In genomic region chr19:33233056-33233873, GRCh38 we compare ENCODE assay signal across 2 cellular contexts.
TF ChIP-seq lines count a peak whose summit lies in the region.

No MANE protein-coding gene starts in this region.

TF ChIP-seq in GM12878, 131 proteins besides CTCF, POLR2A, EP300 and RAD21:
- TF ChIP-seq SIX5 (IDR thresholded peaks at IDR 0.05; ENCODE audit: low read depth, low read length, severe bottlenecking) (no peak), RUNX3 (IDR thresholded peaks at IDR 0.05; ENCODE audit: low read length) (no peak), NR2C1 (IDR thresholded peaks at IDR 0.05) (no peak), BCL3 (IDR thresholded peaks at IDR 0.05; ENCODE audit: borderline replicate concordance, insufficient read depth, low read depth, low read length, poor library complexity, severe bottlenecking) (peak; percentile 56), PBX3 (IDR thresholded peaks at IDR 0.05; ENCODE audit: insufficient replicate concordance, low read depth, low read length) (peak; percentile 45)

TF ChIP-seq in HepG2, 621 proteins besides CTCF, POLR2A, EP300 and RAD21:
- TF ChIP-seq RAD51 (IDR thresholded peaks at IDR 0.05; ENCODE audit: borderline replicate concordance), result 0 out of 2 replicates have a peak, but pooled peaks have one; percentile 13
- no peak for TF ChIP-seq THAP8 (CRISPR knock-in tag; IDR thresholded peaks at IDR 0.05; ENCODE audit: borderline replicate concordance)
- TF ChIP-seq FOXA1 (IDR thresholded peaks at IDR 0.05), result 0 out of 2 replicates have a peak, but pooled peaks have one; percentile 11
- no peak for TF ChIP-seq FOXA1 (CRISPR knock-in tag; IDR thresholded peaks at IDR 0.05)
- TF ChIP-seq GLMP (CRISPR knock-in tag; IDR thresholded peaks at IDR 0.05; ENCODE audit: borderline replicate concordance), result no peak
- 0 out of 2 replicates have a peak, but pooled peaks have one; percentile 21 for TF ChIP-seq TRIM22 (IDR thresholded peaks at IDR 0.05)
- no peak for TF ChIP-seq RCOR2 (CRISPR knock-in tag; IDR thresholded peaks at IDR 0.05)
- TF ChIP-seq ZNF646 (CRISPR knock-in tag; IDR thresholded peaks at IDR 0.05), result peak; percentile 85
